Comparison of ENCODE assay signal across 1 cellular context in genomic region chr1:3624194-3625136, GRCh38.
A peak's percentile ranks its signal among the peaks of the same experiment; 100 is the strongest.
TF ChIP-seq lines count a peak whose summit lies in the region.

TPRG1L (plus strand) TSS chr1:3625015; CDS start chr1:3625073, 58 bp downstream.

TF ChIP-seq in HepG2, 621 proteins besides CTCF, POLR2A, EP300 and RAD21 (continued from another document and continues in another):
- TF ChIP-seq, protein P1, sequence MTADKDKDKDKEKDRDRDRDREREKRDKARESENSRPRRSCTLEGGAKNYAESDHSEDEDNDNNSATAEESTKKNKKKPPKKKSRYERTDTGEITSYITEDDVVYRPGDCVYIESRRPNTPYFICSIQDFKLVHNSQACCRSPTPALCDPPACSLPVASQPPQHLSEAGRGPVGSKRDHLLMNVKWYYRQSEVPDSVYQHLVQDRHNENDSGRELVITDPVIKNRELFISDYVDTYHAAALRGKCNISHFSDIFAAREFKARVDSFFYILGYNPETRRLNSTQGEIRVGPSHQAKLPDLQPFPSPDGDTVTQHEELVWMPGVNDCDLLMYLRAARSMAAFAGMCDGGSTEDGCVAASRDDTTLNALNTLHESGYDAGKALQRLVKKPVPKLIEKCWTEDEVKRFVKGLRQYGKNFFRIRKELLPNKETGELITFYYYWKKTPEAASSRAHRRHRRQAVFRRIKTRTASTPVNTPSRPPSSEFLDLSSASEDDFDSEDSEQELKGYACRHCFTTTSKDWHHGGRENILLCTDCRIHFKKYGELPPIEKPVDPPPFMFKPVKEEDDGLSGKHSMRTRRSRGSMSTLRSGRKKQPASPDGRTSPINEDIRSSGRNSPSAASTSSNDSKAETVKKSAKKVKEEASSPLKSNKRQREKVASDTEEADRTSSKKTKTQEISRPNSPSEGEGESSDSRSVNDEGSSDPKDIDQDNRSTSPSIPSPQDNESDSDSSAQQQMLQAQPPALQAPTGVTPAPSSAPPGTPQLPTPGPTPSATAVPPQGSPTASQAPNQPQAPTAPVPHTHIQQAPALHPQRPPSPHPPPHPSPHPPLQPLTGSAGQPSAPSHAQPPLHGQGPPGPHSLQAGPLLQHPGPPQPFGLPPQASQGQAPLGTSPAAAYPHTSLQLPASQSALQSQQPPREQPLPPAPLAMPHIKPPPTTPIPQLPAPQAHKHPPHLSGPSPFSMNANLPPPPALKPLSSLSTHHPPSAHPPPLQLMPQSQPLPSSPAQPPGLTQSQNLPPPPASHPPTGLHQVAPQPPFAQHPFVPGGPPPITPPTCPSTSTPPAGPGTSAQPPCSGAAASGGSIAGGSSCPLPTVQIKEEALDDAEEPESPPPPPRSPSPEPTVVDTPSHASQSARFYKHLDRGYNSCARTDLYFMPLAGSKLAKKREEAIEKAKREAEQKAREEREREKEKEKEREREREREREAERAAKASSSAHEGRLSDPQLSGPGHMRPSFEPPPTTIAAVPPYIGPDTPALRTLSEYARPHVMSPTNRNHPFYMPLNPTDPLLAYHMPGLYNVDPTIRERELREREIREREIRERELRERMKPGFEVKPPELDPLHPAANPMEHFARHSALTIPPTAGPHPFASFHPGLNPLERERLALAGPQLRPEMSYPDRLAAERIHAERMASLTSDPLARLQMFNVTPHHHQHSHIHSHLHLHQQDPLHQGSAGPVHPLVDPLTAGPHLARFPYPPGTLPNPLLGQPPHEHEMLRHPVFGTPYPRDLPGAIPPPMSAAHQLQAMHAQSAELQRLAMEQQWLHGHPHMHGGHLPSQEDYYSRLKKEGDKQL (CRISPR knock-in tag; IDR thresholded peaks at IDR 0.05; ENCODE audit: low read depth), result 0 out of 2 replicates have a peak, but pooled peaks have one; percentile 31
- TF ChIP-seq NCOA2 (CRISPR knock-in tag; IDR thresholded peaks at IDR 0.05), result no peak
- TF ChIP-seq, protein P2, sequence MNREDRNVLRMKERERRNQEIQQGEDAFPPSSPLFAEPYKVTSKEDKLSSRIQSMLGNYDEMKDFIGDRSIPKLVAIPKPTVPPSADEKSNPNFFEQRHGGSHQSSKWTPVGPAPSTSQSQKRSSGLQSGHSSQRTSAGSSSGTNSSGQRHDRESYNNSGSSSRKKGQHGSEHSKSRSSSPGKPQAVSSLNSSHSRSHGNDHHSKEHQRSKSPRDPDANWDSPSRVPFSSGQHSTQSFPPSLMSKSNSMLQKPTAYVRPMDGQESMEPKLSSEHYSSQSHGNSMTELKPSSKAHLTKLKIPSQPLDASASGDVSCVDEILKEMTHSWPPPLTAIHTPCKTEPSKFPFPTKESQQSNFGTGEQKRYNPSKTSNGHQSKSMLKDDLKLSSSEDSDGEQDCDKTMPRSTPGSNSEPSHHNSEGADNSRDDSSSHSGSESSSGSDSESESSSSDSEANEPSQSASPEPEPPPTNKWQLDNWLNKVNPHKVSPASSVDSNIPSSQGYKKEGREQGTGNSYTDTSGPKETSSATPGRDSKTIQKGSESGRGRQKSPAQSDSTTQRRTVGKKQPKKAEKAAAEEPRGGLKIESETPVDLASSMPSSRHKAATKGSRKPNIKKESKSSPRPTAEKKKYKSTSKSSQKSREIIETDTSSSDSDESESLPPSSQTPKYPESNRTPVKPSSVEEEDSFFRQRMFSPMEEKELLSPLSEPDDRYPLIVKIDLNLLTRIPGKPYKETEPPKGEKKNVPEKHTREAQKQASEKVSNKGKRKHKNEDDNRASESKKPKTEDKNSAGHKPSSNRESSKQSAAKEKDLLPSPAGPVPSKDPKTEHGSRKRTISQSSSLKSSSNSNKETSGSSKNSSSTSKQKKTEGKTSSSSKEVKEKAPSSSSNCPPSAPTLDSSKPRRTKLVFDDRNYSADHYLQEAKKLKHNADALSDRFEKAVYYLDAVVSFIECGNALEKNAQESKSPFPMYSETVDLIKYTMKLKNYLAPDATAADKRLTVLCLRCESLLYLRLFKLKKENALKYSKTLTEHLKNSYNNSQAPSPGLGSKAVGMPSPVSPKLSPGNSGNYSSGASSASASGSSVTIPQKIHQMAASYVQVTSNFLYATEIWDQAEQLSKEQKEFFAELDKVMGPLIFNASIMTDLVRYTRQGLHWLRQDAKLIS (CRISPR knock-in tag; IDR thresholded peaks at IDR 0.05), result no peak
- no peak for TF ChIP-seq ZNF646 (CRISPR knock-in tag; IDR thresholded peaks at IDR 0.05)
- no peak; the same call in 1 of the 2 replicates for TF ChIP-seq TOPORS (CRISPR knock-in tag; IDR thresholded peaks at IDR 0.05)
- no peak for TF ChIP-seq RELA (CRISPR knock-in tag; IDR thresholded peaks at IDR 0.05)
- peak; percentile 62; the same call in 1 of the 2 replicates for TF ChIP-seq PITX1 (CRISPR knock-in tag; IDR thresholded peaks at IDR 0.05)
- TF ChIP-seq, protein P3, sequence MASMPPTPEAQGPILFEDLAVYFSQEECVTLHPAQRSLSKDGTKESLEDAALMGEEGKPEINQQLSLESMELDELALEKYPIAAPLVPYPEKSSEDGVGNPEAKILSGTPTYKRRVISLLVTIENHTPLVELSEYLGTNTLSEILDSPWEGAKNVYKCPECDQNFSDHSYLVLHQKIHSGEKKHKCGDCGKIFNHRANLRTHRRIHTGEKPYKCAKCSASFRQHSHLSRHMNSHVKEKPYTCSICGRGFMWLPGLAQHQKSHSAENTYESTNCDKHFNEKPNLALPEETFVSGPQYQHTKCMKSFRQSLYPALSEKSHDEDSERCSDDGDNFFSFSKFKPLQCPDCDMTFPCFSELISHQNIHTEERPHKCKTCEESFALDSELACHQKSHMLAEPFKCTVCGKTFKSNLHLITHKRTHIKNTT (CRISPR knock-in tag; IDR thresholded peaks at IDR 0.05), result no peak
- no peak for TF ChIP-seq ZNF878 (CRISPR knock-in tag; IDR thresholded peaks at IDR 0.05)
- TF ChIP-seq ZNF737 (CRISPR knock-in tag; IDR thresholded peaks at IDR 0.05; ENCODE audit: borderline replicate concordance), result no peak
- TF ChIP-seq GATAD1 (CRISPR knock-in tag; IDR thresholded peaks at IDR 0.05), result peak; percentile 87
- no peak for TF ChIP-seq TAF15 (IDR thresholded peaks at IDR 0.05; ENCODE audit: low read depth, low read length, poor library complexity, severe bottlenecking)
- 0 out of 2 replicates have a peak, but pooled peaks have one; percentile 69 for TF ChIP-seq ZNF567 (CRISPR knock-in tag; IDR thresholded peaks at IDR 0.05; ENCODE audit: borderline replicate concordance)
- TF ChIP-seq RAD51 (IDR thresholded peaks at IDR 0.05; ENCODE audit: borderline replicate concordance), result no peak
- peak; percentile 68; the same call in 1 of the 2 replicates for TF ChIP-seq ETS1 (CRISPR knock-in tag; IDR thresholded peaks at IDR 0.05)
- TF ChIP-seq SPEN (CRISPR knock-in tag; IDR thresholded peaks at IDR 0.05; ENCODE audit: low read depth), result peak; percentile 68
- TF ChIP-seq MTF2 (CRISPR knock-in tag; IDR thresholded peaks at IDR 0.05; ENCODE audit: borderline replicate concordance), result no peak
- peak; percentile 22 for TF ChIP-seq YY1 (IDR thresholded peaks at IDR 0.05; ENCODE audit: insufficient read depth, insufficient replicate concordance, low read depth, low read length)
- no peak for TF ChIP-seq ZSCAN12 (CRISPR knock-in tag; IDR thresholded peaks at IDR 0.05)
- TF ChIP-seq SNAI1 (CRISPR knock-in tag; IDR thresholded peaks at IDR 0.05; ENCODE audit: borderline replicate concordance), result no peak
- TF ChIP-seq, protein P4, sequence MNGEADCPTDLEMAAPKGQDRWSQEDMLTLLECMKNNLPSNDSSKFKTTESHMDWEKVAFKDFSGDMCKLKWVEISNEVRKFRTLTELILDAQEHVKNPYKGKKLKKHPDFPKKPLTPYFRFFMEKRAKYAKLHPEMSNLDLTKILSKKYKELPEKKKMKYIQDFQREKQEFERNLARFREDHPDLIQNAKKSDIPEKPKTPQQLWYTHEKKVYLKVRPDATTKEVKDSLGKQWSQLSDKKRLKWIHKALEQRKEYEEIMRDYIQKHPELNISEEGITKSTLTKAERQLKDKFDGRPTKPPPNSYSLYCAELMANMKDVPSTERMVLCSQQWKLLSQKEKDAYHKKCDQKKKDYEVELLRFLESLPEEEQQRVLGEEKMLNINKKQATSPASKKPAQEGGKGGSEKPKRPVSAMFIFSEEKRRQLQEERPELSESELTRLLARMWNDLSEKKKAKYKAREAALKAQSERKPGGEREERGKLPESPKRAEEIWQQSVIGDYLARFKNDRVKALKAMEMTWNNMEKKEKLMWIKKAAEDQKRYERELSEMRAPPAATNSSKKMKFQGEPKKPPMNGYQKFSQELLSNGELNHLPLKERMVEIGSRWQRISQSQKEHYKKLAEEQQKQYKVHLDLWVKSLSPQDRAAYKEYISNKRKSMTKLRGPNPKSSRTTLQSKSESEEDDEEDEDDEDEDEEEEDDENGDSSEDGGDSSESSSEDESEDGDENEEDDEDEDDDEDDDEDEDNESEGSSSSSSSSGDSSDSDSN (CRISPR knock-in tag; IDR thresholded peaks at IDR 0.05), result peak; percentile 63
- TF ChIP-seq ZNF235 (CRISPR knock-in tag; IDR thresholded peaks at IDR 0.05; ENCODE audit: borderline replicate concordance), result no peak
- TF ChIP-seq HNF1A (IDR thresholded peaks at IDR 0.05; ENCODE audit: low read depth), result no peak
- no peak for TF ChIP-seq HNF1A (CRISPR knock-in tag; IDR thresholded peaks at IDR 0.05; ENCODE audit: borderline replicate concordance)
- no peak for TF ChIP-seq ZFP41 (CRISPR knock-in tag; IDR thresholded peaks at IDR 0.05; ENCODE audit: borderline replicate concordance)
